Comparison of ENCODE assay signal across 17 cellular contexts in the genomic region with DNA sequence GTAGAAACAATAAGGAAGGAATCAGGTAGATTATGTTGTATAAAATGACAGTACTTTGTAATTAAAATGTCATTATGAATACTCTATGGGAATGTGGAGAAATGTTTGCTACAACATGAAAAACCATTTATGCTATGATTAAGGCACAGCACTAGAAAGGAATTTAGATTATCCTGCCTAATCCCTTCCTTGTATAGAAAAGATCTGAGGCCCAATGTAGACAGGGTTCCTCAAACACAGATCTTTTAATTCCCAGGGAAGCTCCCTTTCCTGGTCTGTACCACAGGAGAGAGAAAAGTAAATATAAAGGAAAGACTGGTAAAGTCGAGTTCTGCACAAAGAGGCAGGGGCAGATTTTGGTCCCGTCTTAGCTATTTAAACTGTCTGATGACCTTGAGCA.
DNase-seq lines count a peak whose midpoint lies in the region; ATAC-seq, FAIRE-seq and TF ChIP-seq lines count a peak whose summit lies in the region.
"Had no signal": no experiment of that assay in that cellular context is flagged by ENCODE, and none has a peak within 500 bp of the region (broad histone marks: within the 10 kb centered on the region; RNA-seq: fewer than 3 reads in every experiment).

No MANE protein-coding gene starts in this region.

- DNase-seq in HepG2 (ENCODE audit: low spot score) (peak; percentile 21), right lobe of liver (no peak), hepatocyte (ENCODE audit: low spot score) (no peak), progenitor cell of endocrine pancreas (ENCODE audit: low spot score, unreplicated experiment) (no peak), NCI-H1105 treated with DMSO at 0.1 percent for 48 hours (lab: John Stamatoyannopoulos, UW) (no peak), NCI-H2227 treated with DMSO at 0.1 percent for 48 hours (lab: John Stamatoyannopoulos, UW) (no peak)
- DNase-seq: 8988T; AML-193; Caco-2; CD8-positive, alpha-beta memory T cell; DMS53; GF-D8; HCEC 1CT; HFFc6 had no signal

- no TSS peak for BruUV-seq in HepG2 (replicated peaks; lab: Mats Ljungman, UMichigan)

- no peak overlapping the region for H3K9ac ChIP-seq in HepG2 (ENCODE audit: insufficient read depth, low read depth, low read length)
- H3K9ac ChIP-seq: BLaER1 had no signal

- H3K36me3 Mint-ChIP-seq in progenitor cell of endocrine pancreas (ENCODE audit: insufficient read depth), result peaks cover 30% of the 10 kb centered on the region

- peak; percentile 82 for FAIRE-seq in HepG2 (lab: Jason Lieb, UNC)
- FAIRE-seq: GM19239 had no signal

- no peaks in the 10 kb centered on the region for H3K27me3 Mint-ChIP-seq in progenitor cell of endocrine pancreas
- H3K27me3 Mint-ChIP-seq: CD8-positive, alpha-beta memory T cell had no signal

- TF ChIP-seq POLR2A in HepG2 (IDR thresholded peaks at IDR 0.05; ENCODE audit: insufficient read depth in 1 of 2, low read depth in 2 of 2, low read length in 2 of 2), result no peak
- no peak for TF ChIP-seq POLR2A in right lobe of liver (IDR thresholded peaks at IDR 0.05)

- peaks cover 10% of the 10 kb centered on the region for H3K4me1 ChIP-seq in HepG2 (ENCODE audit: insufficient read depth, low read length)
- H3K4me1 ChIP-seq in right lobe of liver, result peaks cover 0 to 5% (median 0%) of the 10 kb centered on the region in 4 donors
- no peaks in the 10 kb centered on the region for H3K4me1 ChIP-seq in hepatocyte (ENCODE audit: insufficient read depth)
- H3K4me1 ChIP-seq: BLaER1, Caco-2 had no signal

- no peaks in the 10 kb centered on the region for H3K9me3 Mint-ChIP-seq in progenitor cell of endocrine pancreas (ENCODE audit: low read depth)
- H3K9me3 Mint-ChIP-seq: CD8-positive, alpha-beta memory T cell; HFFc6 had no signal

- H3K27ac ChIP-seq in HepG2 (ENCODE audit: extremely low read length, insufficient read depth, low read length), result no peak overlapping the region
- H3K27ac ChIP-seq in right lobe of liver, result no peak overlapping the region
- H3K27ac ChIP-seq in hepatocyte, result peak overlapping the region; percentile 18
- H3K27ac ChIP-seq: BLaER1 had no signal

- TF ChIP-seq EP300 in HepG2 (IDR thresholded peaks at IDR 0.05; ENCODE audit: low read depth in 2 of 2, low read length in 2 of 2), result no peak
- TF ChIP-seq EP300 in HepG2 (CRISPR knock-in tag; IDR thresholded peaks at IDR 0.05; ENCODE audit: borderline replicate concordance), result no peak

- no peaks in the 10 kb centered on the region for H3K79me2 ChIP-seq in HepG2 (ENCODE audit: insufficient read depth, low read length)
- no peaks in the 10 kb centered on the region for H3K79me2 ChIP-seq in hepatocyte

- H2AFZ ChIP-seq in HepG2 (ENCODE audit: low read length) (no peak overlapping the region), hepatocyte (no peak overlapping the region)

- H3K4me2 ChIP-seq in HepG2 (ENCODE audit: low read depth, low read length) (no peak overlapping the region), hepatocyte (no peak overlapping the region)
- H3K4me2 ChIP-seq: BLaER1 had no signal

- H3K9me3 ChIP-seq in HepG2 (ENCODE audit: low read length) (no peaks in the 10 kb centered on the region), right lobe of liver (no peaks in the 10 kb centered on the region), hepatocyte (ENCODE audit: low read depth) (no peaks in the 10 kb centered on the region)
- H3K9me3 ChIP-seq: BLaER1, Caco-2 had no signal

- WGBS in HepG2 (ENCODE audit: low lambda C conversion rate), result 10% methylated on average over 2 of the region's 2 CpGs
- 66% methylated on average over 2 of the region's 2 CpGs for WGBS in right lobe of liver (ENCODE audit: insufficient coverage, low coverage, low lambda C conversion rate, missing lambda C conversion rate)
- WGBS in hepatocyte (ENCODE audit: low lambda C conversion rate, missing lambda C conversion rate), result 45% methylated on average over 2 of the region's 2 CpGs

- in situ Hi-C loops in HepG2 (cut with HindIII; ENCODE audit: extremely low pct_ligation_motif_present, low pct_unique_long_range_greater_than_20kb), result no loop called here

- no peak for TF ChIP-seq CTCF in HepG2 (CRISPR knock-in tag; IDR thresholded peaks at IDR 0.05)
- no peak for TF ChIP-seq CTCF in right lobe of liver (IDR thresholded peaks at IDR 0.05)
- TF ChIP-seq CTCF in hepatocyte (IDR thresholded peaks at IDR 0.05; ENCODE audit: poor library complexity), result no peak
- TF ChIP-seq CTCF in progenitor cell of endocrine pancreas (IDR thresholded peaks at IDR 0.05; ENCODE audit: unreplicated experiment), result no peak

- POLR2A ChIA-PET in HepG2 (lab: Yijun Ruan, JAX), result interaction anchor here (1.0 kb wide), 1 partner anchor 152 kb away, joined by 4 read pairs; a partner anchor contains a TSS

- peaks cover 22% of the 10 kb centered on the region for H3K4me1 Mint-ChIP-seq in progenitor cell of endocrine pancreas (ENCODE audit: low read depth)
- H3K4me1 Mint-ChIP-seq: CD8-positive, alpha-beta memory T cell had no signal

- peak overlapping the region; percentile 50 for H3K27ac Mint-ChIP-seq in progenitor cell of endocrine pancreas
- H3K27ac Mint-ChIP-seq: CD8-positive, alpha-beta memory T cell; HFFc6 had no signal

- H4K20me1 ChIP-seq in HepG2 (ENCODE audit: insufficient read depth, low read length) (no peaks in the 10 kb centered on the region), hepatocyte (ENCODE audit: insufficient read depth, poor library complexity, severe bottlenecking) (no peaks in the 10 kb centered on the region)
- H4K20me1 ChIP-seq: BLaER1 had no signal

- H3K27me3 ChIP-seq in HepG2 (ENCODE audit: control insufficient read depth in 1 of 2, insufficient read depth in 2 of 2, low read length in 2 of 2), result no peaks in the 10 kb centered on the region
- H3K27me3 ChIP-seq in right lobe of liver, result no peaks in the 10 kb centered on the region
- H3K27me3 ChIP-seq in hepatocyte, result no peaks in the 10 kb centered on the region
- H3K27me3 ChIP-seq: BLaER1 had no signal

- H3K36me3 ChIP-seq in HepG2 (replicated peaks in 1 of 2; ENCODE audit: control insufficient read depth in 1 of 2, insufficient read depth in 2 of 2, low read length in 2 of 2) (peaks cover 4 to 9% of the 10 kb centered on the region in 2 experiments; a peak in 3 of 5 replicates), right lobe of liver (peaks cover 0 to 3% (median 0%) of the 10 kb centered on the region in 4 donors), hepatocyte (replicated peaks; ENCODE audit: insufficient read depth, low read depth) (no peaks in the 10 kb centered on the region)

- TF ChIP-seq RAD21 in HepG2 (CRISPR knock-in tag; IDR thresholded peaks at IDR 0.05), result no peak

- CTCF ChIA-PET in HepG2 (lab: Yijun Ruan, JAX; ENCODE audit: low intra/inter-chr PET ratio, low total read pairs), result no interaction called here

- intact Hi-C loops in HepG2 (cut with micrococcal nuclease; ENCODE audit: unreplicated experiment) (no loop called here), right lobe of liver (cut with DNase I) (no loop called here)

- H3K4me3 ChIP-seq in HepG2 (replicated peaks in 1 of 3; ENCODE audit: insufficient read depth in 1 of 3, low read depth in 2 of 3, low read length in 3 of 3) (no peak overlapping the region), right lobe of liver (no peak overlapping the region), hepatocyte (no peak overlapping the region)
- H3K4me3 ChIP-seq: BLaER1 had no signal

- ATAC-seq in HepG2 (peak; percentile 53), right lobe of liver (no peak), GM21528 (IDR thresholded peaks at IDR 0.05; ENCODE audit: low FRiP score, unreplicated experiment) (no peak)

- no peak overlapping the region for H3K4me3 Mint-ChIP-seq in progenitor cell of endocrine pancreas (ENCODE audit: low read depth)
- H3K4me3 Mint-ChIP-seq: CD8-positive, alpha-beta memory T cell; HFFc6 had no signal

- no peaks in the 10 kb centered on the region for H3K9me2 ChIP-seq in hepatocyte (replicated peaks; ENCODE audit: insufficient read depth)

TF ChIP-seq in HepG2, 621 proteins besides CTCF, POLR2A, EP300 and RAD21:
- TF ChIP-seq RBM22 (optimal IDR thresholded peaks at IDR 0.05; ENCODE audit: low read length) (peak; percentile 31), RNF2 (conservative IDR thresholded peaks at IDR 0.05; ENCODE audit: low read depth) (no peak), ZNF121 (CRISPR knock-in tag; IDR thresholded peaks at IDR 0.05) (0 out of 2 replicates have a peak, but pooled peaks have one; percentile 23)
